Comparison of ENCODE assay signal across 29 cellular contexts in the genomic region with DNA sequence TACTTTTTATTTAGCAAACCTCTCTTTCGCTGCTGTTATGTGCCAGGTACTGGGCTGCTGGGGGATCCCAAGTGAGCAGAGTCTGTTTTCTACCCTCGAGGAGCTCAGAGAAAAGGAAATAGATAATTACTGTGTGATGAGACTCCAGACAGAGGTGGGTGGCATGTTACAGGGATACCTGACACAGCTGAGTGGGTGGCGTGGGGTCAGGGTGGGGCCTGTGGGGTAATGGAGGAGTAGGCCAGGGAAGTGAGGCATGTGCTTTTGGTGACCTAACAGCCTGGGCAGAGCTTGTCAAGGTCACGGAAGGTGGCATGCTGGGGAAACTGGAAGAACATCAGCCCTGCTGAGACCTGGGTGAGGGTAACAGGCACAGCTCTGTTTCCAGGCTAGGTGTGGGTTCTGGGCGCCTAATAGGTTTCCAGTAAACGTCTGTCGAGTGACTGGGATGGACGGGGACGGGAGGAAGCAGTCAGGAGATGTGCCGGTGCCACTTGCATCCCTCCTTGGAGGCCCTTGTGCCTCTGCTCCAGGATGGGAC. TPM values are rescaled to one million over a fixed set of nuclear protein-coding genes. Genes with fewer than 3 reads are reported as not detected.
"Had no signal": no experiment of that assay in that cellular context is flagged by ENCODE, and none has a peak within 500 bp of the region (broad histone marks: within the 10 kb centered on the region; RNA-seq: fewer than 3 reads in every experiment).

No MANE protein-coding gene starts in this region.

- DNase-seq: activated B cell treated with CpG ODN at 0.5 μM for 24 hours; activated CD4-positive, alpha-beta T cell treated with anti-CD3 and anti-CD28 coated beads for 1 hour; activated CD4-positive, alpha-beta T cell treated with anti-CD3 and anti-CD28 coated beads, Interleukin-2, amount 10 ng/mL, durations not matched to agents 24 days and 14 days; activated CD4-positive, alpha-beta T cell treated with anti-CD3 and anti-CD28 coated beads, Interleukin-2, amount 50 U/mL, for 48 hours; activated CD8-positive, alpha-beta memory T cell treated with anti-CD3 and anti-CD28 coated beads, Interleukin-2, amount 10 ng/mL, durations not matched to agents 7 days and 5 days; activated naive CD4-positive, alpha-beta T cell treated with Interleukin-2 at 50 U/mL for 16 hours; activated naive CD8-positive, alpha-beta T cell treated with anti-CD3 and anti-CD28 coated beads, Interleukin-2, amount 10 ng/mL, durations not matched to agents 7 days and 5 days; aorta; body of pancreas; central memory CD4-positive, alpha-beta T cell; KG1; NCI-H1048; NCI-H2029; NCI-H2107; NCI-H2171 treated with DMSO at 0.1 percent for 48 hours; NCI-H226; NCI-H526 treated with DMSO at 0.1 percent for 48 hours; SIG-M5; T-cell; T-helper 2 cell; T1000 had no signal

- H3K9me3 Mint-ChIP-seq: activated B cell treated with CpG ODN at 0.5 μM for 24 hours; activated CD4-positive, alpha-beta T cell treated with anti-CD3 and anti-CD28 coated beads, Interleukin-2, amount 10 ng/mL, durations not matched to agents 24 days and 14 days; activated naive CD8-positive, alpha-beta T cell treated with anti-CD3 and anti-CD28 coated beads, Interleukin-2, amount 10 ng/mL, durations not matched to agents 7 days and 5 days; IgD-negative memory B cell; T-cell had no signal

- H3K27ac Mint-ChIP-seq: activated B cell treated with CpG ODN at 0.5 μM for 24 hours; activated CD4-positive, alpha-beta T cell treated with anti-CD3 and anti-CD28 coated beads, Interleukin-2, amount 10 ng/mL, durations not matched to agents 24 days and 14 days; activated CD8-positive, alpha-beta memory T cell treated with anti-CD3 and anti-CD28 coated beads, Interleukin-2, amount 10 ng/mL, durations not matched to agents 7 days and 5 days; activated naive CD8-positive, alpha-beta T cell treated with anti-CD3 and anti-CD28 coated beads, Interleukin-2, amount 10 ng/mL, durations not matched to agents 7 days and 5 days; T-cell had no signal

- H3K4me1 Mint-ChIP-seq: activated B cell treated with CpG ODN at 0.5 μM for 24 hours had no signal

- H3K4me3 Mint-ChIP-seq: activated B cell treated with CpG ODN at 0.5 μM for 24 hours; activated CD4-positive, alpha-beta T cell treated with anti-CD3 and anti-CD28 coated beads, Interleukin-2, amount 10 ng/mL, durations not matched to agents 24 days and 14 days; activated CD8-positive, alpha-beta memory T cell treated with anti-CD3 and anti-CD28 coated beads, Interleukin-2, amount 10 ng/mL, durations not matched to agents 7 days and 5 days; activated naive CD8-positive, alpha-beta T cell treated with anti-CD3 and anti-CD28 coated beads, Interleukin-2, amount 10 ng/mL, durations not matched to agents 7 days and 5 days; IgD-negative memory B cell; T-cell had no signal

- H3K9me3 ChIP-seq: body of pancreas had no signal

- FAIRE-seq: bronchial epithelial cell, TTC549 had no signal

- H3K4me1 ChIP-seq: body of pancreas had no signal

- H3K4me3 ChIP-seq: body of pancreas had no signal

- H3K27me3 ChIP-seq: body of pancreas had no signal

- H3K27ac ChIP-seq: body of pancreas had no signal

- ATAC-seq: activated CD8-positive, alpha-beta memory T cell treated with anti-CD3 and anti-CD28 coated beads, Interleukin-2, amount 10 ng/mL, durations not matched to agents 7 days and 5 days; body of pancreas; T-cell had no signal

- H3K27me3 Mint-ChIP-seq: activated B cell treated with CpG ODN at 0.5 μM for 24 hours; activated CD4-positive, alpha-beta T cell treated with anti-CD3 and anti-CD28 coated beads, Interleukin-2, amount 10 ng/mL, durations not matched to agents 24 days and 14 days; activated CD8-positive, alpha-beta memory T cell treated with anti-CD3 and anti-CD28 coated beads, Interleukin-2, amount 10 ng/mL, durations not matched to agents 7 days and 5 days; activated naive CD8-positive, alpha-beta T cell treated with anti-CD3 and anti-CD28 coated beads, Interleukin-2, amount 10 ng/mL, durations not matched to agents 7 days and 5 days; IgD-negative memory B cell; T-cell had no signal

RNA-seq across cellular contexts. Expression of a gene that starts 36.5 kb away (rescaled TPM):
- total RNA-seq: activated B cell treated with CpG ODN at 0.5 μM for 24 hours; activated CD4-positive, alpha-beta T cell treated with anti-CD3 and anti-CD28 coated beads, Interleukin-2, amount 10 ng/mL, durations not matched to agents 24 days and 14 days; activated CD8-positive, alpha-beta memory T cell treated with anti-CD3 and anti-CD28 coated beads, Interleukin-2, amount 10 ng/mL, durations not matched to agents 7 days and 5 days; activated naive CD8-positive, alpha-beta T cell treated with anti-CD3 and anti-CD28 coated beads, Interleukin-2, amount 10 ng/mL, durations not matched to agents 7 days and 5 days; aorta; body of pancreas; bronchial epithelial cell; LHCN-M2; M059J; NCI-H460; OCI-LY7; RPMI7951; T-cell had no signal
- polyA plus RNA-seq: aorta, IgD-negative memory B cell had no signal
